ENCODE assay signal across 11 cellular contexts in genomic region chr6:25054469-25054868, GRCh38.
A peak's percentile ranks its signal among the peaks of the same experiment; 100 is the strongest.
DNase-seq lines count a peak whose midpoint lies in the region; ATAC-seq and TF ChIP-seq lines count a peak whose summit lies in the region.
"Had no signal": no experiment of that assay in that cellular context is flagged by ENCODE, and none has a peak within 500 bp of the region (broad histone marks: within the 10 kb centered on the region; RNA-seq: fewer than 3 reads in every experiment).

No MANE protein-coding gene starts in this region.

- peak overlapping the region; percentile 84 for H3K9ac ChIP-seq in mesenchymal stem cell (ENCODE audit: low read length)

- H3K36me3 Mint-ChIP-seq in HFFc6 (ENCODE audit: low read depth): peaks cover 4% of the 10 kb centered on the region; the same call in 1 of the 2 replicates
- H3K36me3 Mint-ChIP-seq in activated naive CD8-positive, alpha-beta T cell treated with anti-CD3 and anti-CD28 coated beads, Interleukin-2, amount 50 U/mL, for 24 hours (ENCODE audit: low read depth): no peaks in the 10 kb centered on the region

- no peak overlapping the region for H2BK120ac ChIP-seq in mesenchymal stem cell (ENCODE audit: low read depth, low read length)

- no peaks in the 10 kb centered on the region for H3K27me3 Mint-ChIP-seq in HFFc6 (ENCODE audit: insufficient read depth)
- no peaks in the 10 kb centered on the region for H3K27me3 Mint-ChIP-seq in activated naive CD8-positive, alpha-beta T cell treated with anti-CD3 and anti-CD28 coated beads, Interleukin-2, amount 50 U/mL, for 24 hours

- H4K91ac ChIP-seq in mesenchymal stem cell (ENCODE audit: low read length): no peak overlapping the region

- H3K27ac ChIP-seq in mesenchymal stem cell (ENCODE audit: low read length, poor library complexity, severe bottlenecking) (peak overlapping the region; percentile 11), esophagus muscularis mucosa (replicated peaks in 1 of 4) (no peak overlapping the region)

- no peak overlapping the region for H2BK12ac ChIP-seq in mesenchymal stem cell (ENCODE audit: low read length in 2 of 2)

- H3K4ac ChIP-seq in mesenchymal stem cell (ENCODE audit: low read depth in 1 of 2, low read length in 2 of 2): peak overlapping the region in 1 of 2 experiments; percentile 30

- no peak overlapping the region for H3K14ac ChIP-seq in mesenchymal stem cell (ENCODE audit: low read length in 2 of 2)

- H3K23ac ChIP-seq in mesenchymal stem cell (ENCODE audit: low read length in 2 of 2): no peak overlapping the region

- H3K4me3 ChIP-seq in mesenchymal stem cell (ENCODE audit: insufficient read depth in 1 of 2, low read depth in 1 of 2, low read length in 2 of 2) (peak overlapping the region in 1 of 2 experiments; percentile 60), esophagus muscularis mucosa (no peak overlapping the region)
- H3K4me3 ChIP-seq: mucosa of descending colon had no signal

- TF ChIP-seq EP300 in esophagus muscularis mucosa (IDR thresholded peaks at IDR 0.05): no peak

- intact Hi-C loops in esophagus muscularis mucosa (cut with DNase I): no loop called here

- H3K36me3 ChIP-seq in mesenchymal stem cell (ENCODE audit: control insufficient read depth in 1 of 2, insufficient read depth in 2 of 2, low read depth in 1 of 2, low read length in 2 of 2) (no peaks in the 10 kb centered on the region), esophagus muscularis mucosa (no peaks in the 10 kb centered on the region)

- H3K4me1 Mint-ChIP-seq in HFFc6 (ENCODE audit: low read depth): peaks cover 67% of the 10 kb centered on the region
- H3K4me1 Mint-ChIP-seq in activated naive CD8-positive, alpha-beta T cell treated with anti-CD3 and anti-CD28 coated beads, Interleukin-2, amount 50 U/mL, for 24 hours: peaks cover 80% of the 10 kb centered on the region

- H3K4me3 Mint-ChIP-seq in HFFc6: peak overlapping the region; percentile 70
- H3K4me3 Mint-ChIP-seq in activated naive CD8-positive, alpha-beta T cell treated with anti-CD3 and anti-CD28 coated beads, Interleukin-2, amount 50 U/mL, for 24 hours: peak overlapping the region; percentile 37

- H3K4me1 ChIP-seq in mesenchymal stem cell (ENCODE audit: control insufficient read depth, insufficient read depth, low read depth, low read length) (peaks cover 7% of the 10 kb centered on the region), esophagus muscularis mucosa (peaks cover 0 to 10% (median 0%) of the 10 kb centered on the region in 4 donors)

- H4K8ac ChIP-seq in mesenchymal stem cell (ENCODE audit: low read length): no peak overlapping the region

- DNase-seq in AG08396 (ENCODE audit: low spot score) (peak; percentile 58), HFFc6 (peak; percentile 80), mesenchymal stem cell (peak; percentile 86), GF-D8 (lab: John Stamatoyannopoulos, UW) (no peak), pons (ENCODE audit: low spot score) (no peak), esophagus muscularis mucosa (ENCODE audit: extremely low spot score) (no peak), T1000 (lab: John Stamatoyannopoulos, UW) (no peak)
- DNase-seq in activated naive CD8-positive, alpha-beta T cell treated with anti-CD3 and anti-CD28 coated beads, Interleukin-2, amount 50 U/mL, for 24 hours: no peak
- DNase-seq: activated gamma-delta T cell treated with Interleukin-2 at 50 U/mL for 16 hours, mucosa of descending colon, NCI-H2081 treated with DMSO at 0.1 percent for 48 hours had no signal

- H3K9me3 Mint-ChIP-seq in HFFc6: no peaks in the 10 kb centered on the region
- H3K9me3 Mint-ChIP-seq in activated naive CD8-positive, alpha-beta T cell treated with anti-CD3 and anti-CD28 coated beads, Interleukin-2, amount 50 U/mL, for 24 hours: peaks cover 4% of the 10 kb centered on the region

- H3K9me3 ChIP-seq in mesenchymal stem cell (ENCODE audit: control insufficient read depth, low read length) (no peaks in the 10 kb centered on the region), esophagus muscularis mucosa (no peaks in the 10 kb centered on the region)
- H3K9me3 ChIP-seq: mucosa of descending colon had no signal

- TF ChIP-seq CTCF in HFFc6 (IDR thresholded peaks at IDR 0.05) (no peak), esophagus muscularis mucosa (IDR thresholded peaks at IDR 0.05) (no peak)

- no peaks in the 10 kb centered on the region for H3K79me1 ChIP-seq in mesenchymal stem cell (replicated peaks; ENCODE audit: low read length, poor library complexity, severe bottlenecking)

- no peak overlapping the region for H3K4me2 ChIP-seq in mesenchymal stem cell (ENCODE audit: low read length, poor library complexity, severe bottlenecking)

- H3K27ac Mint-ChIP-seq in HFFc6: peak overlapping the region; percentile 98
- H3K27ac Mint-ChIP-seq in activated naive CD8-positive, alpha-beta T cell treated with anti-CD3 and anti-CD28 coated beads, Interleukin-2, amount 50 U/mL, for 24 hours: peak overlapping the region; percentile 62

- H2AFZ ChIP-seq in mesenchymal stem cell (ENCODE audit: low read depth, low read length): no peak overlapping the region

- H3K27me3 ChIP-seq in mesenchymal stem cell (ENCODE audit: control insufficient read depth in 1 of 2, insufficient read depth in 1 of 2, low read length in 2 of 2) (no peaks in the 10 kb centered on the region), esophagus muscularis mucosa (no peaks in the 10 kb centered on the region)

- 13% methylated on average over 2 of the region's 3 CpGs for WGBS in mesenchymal stem cell
- WGBS in esophagus muscularis mucosa: 45% methylated on average over 3 of the region's 3 CpGs

- no peak overlapping the region for H3K18ac ChIP-seq in mesenchymal stem cell (ENCODE audit: low read depth in 1 of 2, low read length in 2 of 2)

- no peak overlapping the region for H2AK5ac ChIP-seq in mesenchymal stem cell (ENCODE audit: low read length, severe bottlenecking)

- no peak overlapping the region for H2BK15ac ChIP-seq in mesenchymal stem cell (ENCODE audit: low read depth, poor library complexity, severe bottlenecking)

- TF ChIP-seq POLR2A in esophagus muscularis mucosa (IDR thresholded peaks at IDR 0.05; ENCODE audit: low read depth): no peak

- no peak for ATAC-seq in activated naive CD8-positive, alpha-beta T cell treated with anti-CD3 and anti-CD28 coated beads, Interleukin-2, amount 50 U/mL, for 24 hours

- no peak overlapping the region for H2BK5ac ChIP-seq in mesenchymal stem cell (ENCODE audit: low read depth, low read length, poor library complexity, severe bottlenecking)

Comparison
In these comparisons a context has a peak if more than half of its experiments do, and no peak if none do; other contexts are left out.
1. DNase-seq: peak in AG08396 (single experiment), HFFc6 (single experiment) and mesenchymal stem cell (single experiment); none in activated naive CD8-positive, alpha-beta T cell treated with anti-CD3 and anti-CD28 coated beads, Interleukin-2, amount 50 U/mL, for 24 hours (single experiment), GF-D8 (single experiment), pons (single experiment), esophagus muscularis mucosa (single experiment) and T1000 (single experiment).